In genomic region chr1:220046052-220046930, GRCh38 we compare ENCODE assay signal across 8 cellular contexts. TPM values are rescaled to one million over a fixed set of nuclear protein-coding genes. Genes with fewer than 3 reads are reported as not detected.
DNase-seq lines count a peak whose midpoint lies in the region; ATAC-seq and TF ChIP-seq lines count a peak whose summit lies in the region.

Gene EPRS1 (minus strand): TSS chr1:220046505. CDS start chr1:220046388, 117 bp downstream.

- WGBS in lower leg skin, 2 donors: 0% methylated on average over 39 to 56 of the region's 71 CpGs

- H3K4me3 Mint-ChIP-seq in CD14-positive monocyte: peak within 1 kb of the TSS; percentile 92 to 97
- peak within 1 kb of the TSS; percentile 94 for H3K4me3 Mint-ChIP-seq in activated CD4-positive, alpha-beta memory T cell treated with anti-CD3 and anti-CD28 coated beads for 36 hours

- ATAC-seq in GM19372 (IDR thresholded peaks at IDR 0.05; ENCODE audit: low read depth, unreplicated experiment): peak; percentile 99
- ATAC-seq in HG03565 (IDR thresholded peaks at IDR 0.05; ENCODE audit: unreplicated experiment): peak; percentile 99

- H3K36me3 ChIP-seq in duodenal mucosa (ENCODE audit: control insufficient read depth in 1 of 2, insufficient read depth in 2 of 2, low read length in 2 of 2): no peaks in the 10 kb centered on the region

- H3K27me3 ChIP-seq in duodenal mucosa (ENCODE audit: control insufficient read depth in 1 of 2, insufficient read depth in 2 of 2, low read length in 2 of 2): no peaks in the 10 kb centered on the region

- intact Hi-C loops in CD14-positive monocyte (cut with micrococcal nuclease): loop anchor here (5.0 kb wide), 1 partner anchor 46 kb away; the partner anchor contains the start of gene IARS2 (in 2 of the 2)
- intact Hi-C loops in activated CD4-positive, alpha-beta memory T cell treated with anti-CD3 and anti-CD28 coated beads for 36 hours (cut with micrococcal nuclease): loop anchor here (1.0 to 2.0 kb wide), 4 partner anchors 43 to 871 kb away; partner anchors contain the start of genes BPNT1 and RAB3GAP2
- intact Hi-C loops in lower leg skin (cut with DNase I; ENCODE audit: low total_unique reads): no loop called here

- CTCF ChIA-PET in activated CD4-positive, alpha-beta memory T cell treated with anti-CD3 and anti-CD28 coated beads for 36 hours (lab: Charles Lee): interaction anchor here (0.6 to 1.0 kb wide), 3 partner anchors 32 to 46 kb away, joined by 3 read pairs; partner anchors contain the start of gene BPNT1

- H3K4me3 ChIP-seq in duodenal mucosa (ENCODE audit: low read depth in 1 of 2, low read length in 2 of 2): peak within 1 kb of the TSS; percentile 98 to 100
- H3K4me3 ChIP-seq in lower leg skin (ENCODE audit: low read depth, poor library complexity, severe bottlenecking): peak within 1 kb of the TSS; percentile 63

- peaks cover 17 to 23% of the 10 kb centered on the region in 2 donors for H3K4me1 ChIP-seq in duodenal mucosa (ENCODE audit: control insufficient read depth in 1 of 2, insufficient read depth in 2 of 2, low read length in 2 of 2)

- peaks cover 0 to 7% of the 10 kb centered on the region in 2 donors for H3K36me3 Mint-ChIP-seq in CD14-positive monocyte
- peaks cover 17% of the 10 kb centered on the region for H3K36me3 Mint-ChIP-seq in activated CD4-positive, alpha-beta memory T cell treated with anti-CD3 and anti-CD28 coated beads for 36 hours

- POLR2A ChIA-PET in activated CD4-positive, alpha-beta memory T cell treated with anti-CD3 and anti-CD28 coated beads for 36 hours (lab: Charles Lee): interaction anchor here (0.7 to 1.2 kb wide), 3 partner anchors 14 to 46 kb away, joined by 3 to 5 read pairs (median 4); partner anchors contain the start of gene BPNT1

- H3K9ac ChIP-seq in duodenal mucosa (ENCODE audit: low read depth in 1 of 2, low read length in 2 of 2): peak within 1 kb of the TSS; percentile 90 to 93

- DNase-seq in CD14-positive monocyte (ENCODE audit: low spot score) (peak; percentile 94), NCI-H774 (lab: John Stamatoyannopoulos, UW) (peak; percentile 98), lower leg skin (ENCODE audit: low spot score in 2 of 2) (peak; percentile 92 to 97)
- peak; percentile 97 for DNase-seq in activated CD4-positive, alpha-beta memory T cell treated with anti-CD3 and anti-CD28 coated beads for 36 hours
- DNase-seq in stimulated activated CD4-positive, alpha-beta T cell treated with anti-CD3 and anti-CD28 coated beads, TNF-alpha, amount 100 ng/mL, for 1 hour (ENCODE audit: low read depth in 3 of 3, low spot score in 1 of 3): peak; percentile 80 to 90 (median 84)

- TF ChIP-seq POLR2A in lower leg skin (IDR thresholded peaks at IDR 0.05): no peak

- no peaks in the 10 kb centered on the region for H3K9me3 Mint-ChIP-seq in CD14-positive monocyte
- H3K9me3 Mint-ChIP-seq in activated CD4-positive, alpha-beta memory T cell treated with anti-CD3 and anti-CD28 coated beads for 36 hours: no peaks in the 10 kb centered on the region

- peaks cover 25% of the 10 kb centered on the region for H3K4me1 Mint-ChIP-seq in CD14-positive monocyte
- H3K4me1 Mint-ChIP-seq in activated CD4-positive, alpha-beta memory T cell treated with anti-CD3 and anti-CD28 coated beads for 36 hours (ENCODE audit: low read depth): peaks cover 29% of the 10 kb centered on the region

- H3K9me3 ChIP-seq in duodenal mucosa (ENCODE audit: control insufficient read depth in 1 of 2, low read length in 2 of 2): no peaks in the 10 kb centered on the region

- H3K27me3 Mint-ChIP-seq in CD14-positive monocyte (ENCODE audit: low read depth in 3 of 3): peaks cover 0 to 2% (median 0%) of the 10 kb centered on the region in 3 donors
- no peaks in the 10 kb centered on the region for H3K27me3 Mint-ChIP-seq in activated CD4-positive, alpha-beta memory T cell treated with anti-CD3 and anti-CD28 coated beads for 36 hours

- peak within 1 kb of the TSS; percentile 81 to 93 (median 90) for H3K27ac Mint-ChIP-seq in CD14-positive monocyte
- peak within 1 kb of the TSS; percentile 96 for H3K27ac Mint-ChIP-seq in activated CD4-positive, alpha-beta memory T cell treated with anti-CD3 and anti-CD28 coated beads for 36 hours

- peak; percentile 74 for TF ChIP-seq CTCF in CD14-positive monocyte (IDR thresholded peaks at IDR 0.05)
- peak in 1 of 3 donors; percentile 72 for TF ChIP-seq CTCF in lower leg skin (IDR thresholded peaks at IDR 0.05)

- peak within 1 kb of the TSS; percentile 72 for H3K27ac ChIP-seq in duodenal mucosa (ENCODE audit: low read depth, low read length)

RNA-seq across cellular contexts. Expression of gene EPRS1, which starts in this region (rescaled TPM):
- polyA plus RNA-seq in CD14-positive monocyte: 10 to 100 TPM; 21.1 to 27.6 TPM
- 100 to 1,000 TPM; 191 to 198 TPM for total RNA-seq in activated CD4-positive, alpha-beta memory T cell treated with anti-CD3 and anti-CD28 coated beads for 36 hours
- 10 to 100 TPM; 30.6 to 43.2 (median 40.9) TPM for total RNA-seq in lower leg skin

Comparison
In these comparisons a context has a peak if more than half of its experiments do, and no peak if none do; other contexts are left out.
1. Peak in every context shown above with its lines: DNase-seq, ATAC-seq, H3K4me3 ChIP-seq and H3K27ac ChIP-seq.
2. RNA of gene EPRS1 (total RNA-seq): 191 to 198 TPM in activated CD4-positive, alpha-beta memory T cell treated with anti-CD3 and anti-CD28 coated beads for 36 hours; 30.6 to 43.2 TPM in lower leg skin; every median in the first group is over 4 times any median in the second.